8 cellular contexts compared by ENCODE assay signal in the genomic region with DNA sequence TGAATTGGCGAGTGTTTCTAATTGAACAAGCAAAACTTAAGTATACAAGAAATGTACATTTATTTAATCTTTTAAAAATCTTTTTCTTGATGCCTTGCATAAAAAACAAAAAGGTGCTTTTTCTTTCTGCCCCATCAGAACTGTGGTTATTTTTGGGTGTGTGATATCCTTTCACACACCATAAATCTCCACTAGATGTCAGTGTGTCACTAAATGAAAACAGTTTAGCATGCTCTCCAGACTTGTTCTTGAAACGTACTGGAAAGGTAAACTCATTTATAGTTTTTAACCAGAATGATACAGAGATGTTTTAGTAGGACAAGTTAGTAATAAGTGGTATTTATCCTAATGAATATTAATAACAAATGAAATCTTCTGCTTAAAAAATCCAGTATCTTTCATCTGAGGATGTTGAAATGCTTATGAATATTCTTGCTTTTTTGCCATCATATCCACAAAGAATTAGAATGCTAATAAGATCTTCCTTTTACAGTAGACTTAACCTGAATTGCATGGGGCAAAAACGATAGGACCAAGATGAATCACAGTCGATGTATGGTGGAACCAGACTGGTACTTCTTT.
DNase-seq lines count a peak whose midpoint lies in the region; ATAC-seq and TF ChIP-seq lines count a peak whose summit lies in the region.

No MANE protein-coding gene starts in this region.

- TF ChIP-seq POLR2A in lower leg skin (IDR thresholded peaks at IDR 0.05) = no peak

- peak; percentile 17 for DNase-seq in 8988T
- DNase-seq in SHP77 (lab: John Stamatoyannopoulos, UW) = peak; percentile 19 to 25
- no peak for DNase-seq in endothelial cell (ENCODE audit: low spot score)
- DNase-seq in naive thymus-derived CD8-positive, alpha-beta T cell = peak in 8 of 10 donors; percentile 15 to 74 (median 63)
- no peak for DNase-seq in lower leg skin (ENCODE audit: low spot score in 2 of 2)

- H3K27ac Mint-ChIP-seq in endothelial cell (ENCODE audit: unreplicated experiment) = no peak overlapping the region
- H3K27ac Mint-ChIP-seq in naive thymus-derived CD8-positive, alpha-beta T cell = no peak overlapping the region

- no peaks in the 10 kb centered on the region for H3K79me2 ChIP-seq in DOHH2 (ENCODE audit: control insufficient read depth, low read length)

- ATAC-seq in GM21723 (IDR thresholded peaks at IDR 0.05; ENCODE audit: unreplicated experiment) = peak; percentile 94
- ATAC-seq in naive thymus-derived CD8-positive, alpha-beta T cell = peak; percentile 80 to 93

- TF ChIP-seq RAD21 in Ishikawa (IDR thresholded peaks at IDR 0.05; ENCODE audit: low read depth) = peak; percentile 40

- TF ChIP-seq EP300 in Ishikawa (IDR thresholded peaks at IDR 0.05; ENCODE audit: borderline replicate concordance) = no peak

- no peak overlapping the region for H3K27ac ChIP-seq in DOHH2 (ENCODE audit: low read depth, low read length)

- TF ChIP-seq CTCF in DOHH2 (IDR thresholded peaks at IDR 0.05; ENCODE audit: low read depth, low read length, poor library complexity, severe bottlenecking) = peak; percentile 62
- peak; percentile 68 for TF ChIP-seq CTCF in endothelial cell (IDR thresholded peaks at IDR 0.05; ENCODE audit: unreplicated experiment)
- TF ChIP-seq CTCF in lower leg skin (IDR thresholded peaks at IDR 0.05) = no peak

- H3F3A ChIP-seq in DOHH2 (ENCODE audit: control insufficient read depth, insufficient read depth) = no peaks in the 10 kb centered on the region

- H3K27me3 Mint-ChIP-seq in endothelial cell (ENCODE audit: unreplicated experiment) = no peaks in the 10 kb centered on the region
- peaks cover 0 to 2% (median 0%) of the 10 kb centered on the region in 5 donors for H3K27me3 Mint-ChIP-seq in naive thymus-derived CD8-positive, alpha-beta T cell

- H3K4me1 Mint-ChIP-seq in endothelial cell (ENCODE audit: unreplicated experiment) = peaks cover 23% of the 10 kb centered on the region
- peaks cover 1 to 9% (median 5%) of the 10 kb centered on the region in 4 donors for H3K4me1 Mint-ChIP-seq in naive thymus-derived CD8-positive, alpha-beta T cell

- H3K4me1 ChIP-seq in DOHH2 (ENCODE audit: control insufficient read depth, low read length) = no peaks in the 10 kb centered on the region

- H3K4me2 ChIP-seq in DOHH2 (ENCODE audit: low read length) = no peak overlapping the region

- H3K27me3 ChIP-seq in DOHH2 (ENCODE audit: control insufficient read depth, low read length) = no peaks in the 10 kb centered on the region

- no peaks in the 10 kb centered on the region for H3K9me2 ChIP-seq in DOHH2 (replicated peaks; ENCODE audit: control insufficient read depth, low read length)

- H3K4me3 ChIP-seq in DOHH2 (ENCODE audit: low read length) (no peak overlapping the region), lower leg skin (ENCODE audit: low read depth, poor library complexity, severe bottlenecking) (no peak overlapping the region)

- POLR2A ChIA-PET in naive thymus-derived CD8-positive, alpha-beta T cell (lab: Charles Lee) = no interaction called here

- H3K36me3 ChIP-seq in DOHH2 (ENCODE audit: control insufficient read depth, low read length) = no peaks in the 10 kb centered on the region

- H3K4me3 Mint-ChIP-seq in endothelial cell (ENCODE audit: unreplicated experiment) = no peak overlapping the region
- no peak overlapping the region for H3K4me3 Mint-ChIP-seq in naive thymus-derived CD8-positive, alpha-beta T cell

- H4K20me1 ChIP-seq in DOHH2 (ENCODE audit: control insufficient read depth, insufficient read depth, low read depth, low read length) = no peaks in the 10 kb centered on the region

- no peaks in the 10 kb centered on the region for H3K9me3 Mint-ChIP-seq in endothelial cell (ENCODE audit: unreplicated experiment)
- no peaks in the 10 kb centered on the region for H3K9me3 Mint-ChIP-seq in naive thymus-derived CD8-positive, alpha-beta T cell

- WGBS in lower leg skin, 2 donors = 59 to 61% methylated on average over 4 of the region's 4 CpGs

- intact Hi-C loops in lower leg skin (cut with DNase I; ENCODE audit: low total_unique reads) = loop anchor here (10.0 kb wide), 1 partner anchor 638 kb away; no protein-coding TSS in a partner anchor

- no peaks in the 10 kb centered on the region for H3K36me3 Mint-ChIP-seq in endothelial cell (ENCODE audit: low read depth, unreplicated experiment)
- H3K36me3 Mint-ChIP-seq in naive thymus-derived CD8-positive, alpha-beta T cell = no peaks in the 10 kb centered on the region

- H3K9me3 ChIP-seq in DOHH2 (ENCODE audit: control insufficient read depth, insufficient read depth, low read length) = no peaks in the 10 kb centered on the region

TF ChIP-seq in Ishikawa, 13 proteins besides CTCF, POLR2A, EP300 and RAD21:
- no peak for TF ChIP-seq TCF12 (IDR thresholded peaks at IDR 0.05; ENCODE audit: low read depth)
- TF ChIP-seq, protein P1, sequence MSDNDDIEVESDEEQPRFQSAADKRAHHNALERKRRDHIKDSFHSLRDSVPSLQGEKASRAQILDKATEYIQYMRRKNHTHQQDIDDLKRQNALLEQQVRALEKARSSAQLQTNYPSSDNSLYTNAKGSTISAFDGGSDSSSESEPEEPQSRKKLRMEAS (IDR thresholded peaks at IDR 0.05) = no peak
- TF ChIP-seq YY1 (IDR thresholded peaks at IDR 0.05; ENCODE audit: low read depth) = no peak
- TF ChIP-seq, protein P2, sequence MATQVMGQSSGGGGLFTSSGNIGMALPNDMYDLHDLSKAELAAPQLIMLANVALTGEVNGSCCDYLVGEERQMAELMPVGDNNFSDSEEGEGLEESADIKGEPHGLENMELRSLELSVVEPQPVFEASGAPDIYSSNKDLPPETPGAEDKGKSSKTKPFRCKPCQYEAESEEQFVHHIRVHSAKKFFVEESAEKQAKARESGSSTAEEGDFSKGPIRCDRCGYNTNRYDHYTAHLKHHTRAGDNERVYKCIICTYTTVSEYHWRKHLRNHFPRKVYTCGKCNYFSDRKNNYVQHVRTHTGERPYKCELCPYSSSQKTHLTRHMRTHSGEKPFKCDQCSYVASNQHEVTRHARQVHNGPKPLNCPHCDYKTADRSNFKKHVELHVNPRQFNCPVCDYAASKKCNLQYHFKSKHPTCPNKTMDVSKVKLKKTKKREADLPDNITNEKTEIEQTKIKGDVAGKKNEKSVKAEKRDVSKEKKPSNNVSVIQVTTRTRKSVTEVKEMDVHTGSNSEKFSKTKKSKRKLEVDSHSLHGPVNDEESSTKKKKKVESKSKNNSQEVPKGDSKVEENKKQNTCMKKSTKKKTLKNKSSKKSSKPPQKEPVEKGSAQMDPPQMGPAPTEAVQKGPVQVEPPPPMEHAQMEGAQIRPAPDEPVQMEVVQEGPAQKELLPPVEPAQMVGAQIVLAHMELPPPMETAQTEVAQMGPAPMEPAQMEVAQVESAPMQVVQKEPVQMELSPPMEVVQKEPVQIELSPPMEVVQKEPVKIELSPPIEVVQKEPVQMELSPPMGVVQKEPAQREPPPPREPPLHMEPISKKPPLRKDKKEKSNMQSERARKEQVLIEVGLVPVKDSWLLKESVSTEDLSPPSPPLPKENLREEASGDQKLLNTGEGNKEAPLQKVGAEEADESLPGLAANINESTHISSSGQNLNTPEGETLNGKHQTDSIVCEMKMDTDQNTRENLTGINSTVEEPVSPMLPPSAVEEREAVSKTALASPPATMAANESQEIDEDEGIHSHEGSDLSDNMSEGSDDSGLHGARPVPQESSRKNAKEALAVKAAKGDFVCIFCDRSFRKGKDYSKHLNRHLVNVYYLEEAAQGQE (IDR thresholded peaks at IDR 0.05; ENCODE audit: low read depth) = no peak
- TF ChIP-seq ZBTB7A (IDR thresholded peaks at IDR 0.05; ENCODE audit: low read depth) = no peak
- TF ChIP-seq EGR1 (IDR thresholded peaks at IDR 0.05) = no peak
TF ChIP-seq in Ishikawa: peak in this region for 0.

Comparison
In these comparisons a context has a peak if more than half of its experiments do, and no peak if none do; other contexts are left out.
1. DNase-seq: peak in 8988T (single experiment), SHP77 (2 of 2) and naive thymus-derived CD8-positive, alpha-beta T cell (8 of 10); none in endothelial cell (single experiment) and lower leg skin (0 of 2).
2. CTCF ChIP-seq: peak in DOHH2 (single experiment) and endothelial cell (single experiment); none in lower leg skin (0 of 3).